8 cellular contexts compared by ENCODE assay signal in genomic region chr20:3797226-3797545, GRCh38. TPM values are rescaled to one million over a fixed set of nuclear protein-coding genes. Genes with fewer than 3 reads are reported as not detected.
DNase-seq lines count a peak whose midpoint lies in the region; ATAC-seq, FAIRE-seq and TF ChIP-seq lines count a peak whose summit lies in the region.

No MANE protein-coding gene starts in this region.

- TF ChIP-seq CTCF in GM12878 (IDR thresholded peaks at IDR 0.05 in 2 of 3, conservative IDR thresholded peaks at IDR 0.05 in 1 of 3; ENCODE audit: control insufficient read depth in 2 of 3, extremely low read depth in 1 of 3, insufficient read depth in 1 of 3, low read depth in 3 of 3, low read length in 3 of 3) = no peak

- SMC1A ChIA-PET in GM12878 (lab: Charles Lee; ENCODE audit: uncharacterized antibody, unreplicated experiment) = no interaction called here

- H3K4me3 ChIP-seq in GM12878 = peak overlapping the region; percentile 77

- POLR2A ChIA-PET in GM12878 (lab: Charles Lee) = no interaction called here

- TF ChIP-seq RAD21 in GM12878 (IDR thresholded peaks at IDR 0.05; ENCODE audit: insufficient read depth, low read depth, low read length) = no peak

- H3K27ac Mint-ChIP-seq in stimulated activated naive CD8-positive, alpha-beta T cell treated with anti-CD3 and anti-CD28 coated beads, Interleukin-15, Interleukin-2, amounts not matched to agents 100 ng/mL and 50 ng/mL, for 24 hours = peak overlapping the region; percentile 89
- H3K27ac Mint-ChIP-seq in memory B cell = peak overlapping the region; percentile 53

- CTCF ChIA-PET in GM12878 (lab: Yijun Ruan, JAX) = interaction anchor here (1.7 kb wide), 1 partner anchor 58 kb away, joined by 5 read pairs; no protein-coding TSS in a partner anchor

- ATAC-seq in stimulated activated naive CD8-positive, alpha-beta T cell treated with anti-CD3 and anti-CD28 coated beads, Interleukin-15, Interleukin-2, amounts not matched to agents 100 U/mL and 50 U/mL, for 24 hours = no peak
- no peak for ATAC-seq in GM12878
- ATAC-seq in memory B cell (ENCODE audit: low read depth) = no peak
- no peak for ATAC-seq in HG03045 (IDR thresholded peaks at IDR 0.05; ENCODE audit: unreplicated experiment)
- no peak for ATAC-seq in GM21786 (IDR thresholded peaks at IDR 0.05; ENCODE audit: unreplicated experiment)
- ATAC-seq in GM18858 (IDR thresholded peaks at IDR 0.05; ENCODE audit: unreplicated experiment) = no peak
- ATAC-seq in GM21515 (IDR thresholded peaks at IDR 0.05; ENCODE audit: unreplicated experiment) = no peak

- H4K20me1 ChIP-seq in GM12878 (ENCODE audit: control insufficient read depth, insufficient read depth) = no peaks in the 10 kb centered on the region

- in situ Hi-C loops in GM12878 (cut with MboI) = no loop called here

- no peaks in the 10 kb centered on the region for H3K9me3 ChIP-seq in GM12878 (replicated peaks; ENCODE audit: control insufficient read depth, insufficient read depth, low read length)

- peaks cover 18% of the 10 kb centered on the region for H3K79me2 ChIP-seq in GM12878 (ENCODE audit: control insufficient read depth, insufficient read depth, low read length)

- intact Hi-C loops in GM12878 (cut with micrococcal nuclease; ENCODE audit: unreplicated experiment) = loop anchor here (5.0 kb wide), 1 partner anchor 110 kb away; no protein-coding TSS in a partner anchor

- H3K36me3 Mint-ChIP-seq in stimulated activated naive CD8-positive, alpha-beta T cell treated with anti-CD3 and anti-CD28 coated beads, Interleukin-15, Interleukin-2, amounts not matched to agents 100 ng/mL and 50 ng/mL, for 24 hours (ENCODE audit: low read depth) = peaks cover 23% of the 10 kb centered on the region
- peaks cover 2% of the 10 kb centered on the region for H3K36me3 Mint-ChIP-seq in memory B cell

- BruUV-seq in GM12878 (replicated peaks; lab: Mats Ljungman, UMichigan) = no TSS peak

- peak overlapping the region; percentile 91 for H3K4me3 Mint-ChIP-seq in stimulated activated naive CD8-positive, alpha-beta T cell treated with anti-CD3 and anti-CD28 coated beads, Interleukin-15, Interleukin-2, amounts not matched to agents 100 ng/mL and 50 ng/mL, for 24 hours
- H3K4me3 Mint-ChIP-seq in memory B cell = peak overlapping the region; percentile 91

- RAD21 ChIA-PET in GM12878 (lab: Charles Lee; ENCODE audit: unreplicated experiment) = no interaction called here

- peaks cover 5 to 13% of the 10 kb centered on the region in 2 experiments for H3K36me3 ChIP-seq in GM12878 (ENCODE audit: control insufficient read depth in 2 of 2, insufficient read depth in 2 of 2, low read length in 1 of 2)

- WGBS in GM12878 (ENCODE audit: insufficient coverage, insufficient replicate concordance, low lambda C conversion rate, missing lambda C conversion rate) = 62% methylated on average over 5 of the region's 5 CpGs

- DNase-seq in stimulated activated naive CD8-positive, alpha-beta T cell treated with anti-CD3 and anti-CD28 coated beads, Interleukin-15, Interleukin-2, amounts not matched to agents 100 U/mL and 50 U/mL, for 24 hours = no peak
- no peak for DNase-seq in GM12878 (ENCODE audit: low read depth, low spot score)
- no peak for DNase-seq in memory B cell (ENCODE audit: low spot score in 2 of 2)

- no peak overlapping the region for H2AFZ ChIP-seq in GM12878 (ENCODE audit: control insufficient read depth, low read depth, low read length)

- no peak for TF ChIP-seq EP300 in GM12878 (IDR thresholded peaks at IDR 0.05; ENCODE audit: borderline replicate concordance in 1 of 2, control insufficient read depth in 1 of 2, low read depth in 2 of 2, low read length in 2 of 2)

- no peaks in the 10 kb centered on the region for H3K27me3 ChIP-seq in GM12878 (replicated peaks in 1 of 2; ENCODE audit: control insufficient read depth in 2 of 2, insufficient read depth in 2 of 2, low read length in 1 of 2)

- no peaks in the 10 kb centered on the region for H3K9me3 Mint-ChIP-seq in stimulated activated naive CD8-positive, alpha-beta T cell treated with anti-CD3 and anti-CD28 coated beads, Interleukin-15, Interleukin-2, amounts not matched to agents 100 ng/mL and 50 ng/mL, for 24 hours
- H3K9me3 Mint-ChIP-seq in memory B cell = no peaks in the 10 kb centered on the region

- H3K27ac ChIP-seq in GM12878 (ENCODE audit: control insufficient read depth, insufficient read depth) = peak overlapping the region; percentile 62

- H3K4me1 Mint-ChIP-seq in stimulated activated naive CD8-positive, alpha-beta T cell treated with anti-CD3 and anti-CD28 coated beads, Interleukin-15, Interleukin-2, amounts not matched to agents 100 ng/mL and 50 ng/mL, for 24 hours (ENCODE audit: low read depth) = peaks cover 62% of the 10 kb centered on the region
- peaks cover 40% of the 10 kb centered on the region for H3K4me1 Mint-ChIP-seq in memory B cell

- H3K9ac ChIP-seq in GM12878 (ENCODE audit: control insufficient read depth, insufficient read depth, low read length) = peak overlapping the region; percentile 68

- H3K4me1 ChIP-seq in GM12878 (ENCODE audit: control insufficient read depth, insufficient read depth, low read length) = peaks cover 37% of the 10 kb centered on the region

- FAIRE-seq in GM12878 (lab: Jason Lieb, UNC) = no peak

- peak overlapping the region; percentile 85 for H3K4me2 ChIP-seq in GM12878 (ENCODE audit: control insufficient read depth, insufficient read depth)

- no peak for TF ChIP-seq POLR2A in GM12878 (IDR thresholded peaks at IDR 0.05; ENCODE audit: low read depth, low read length)

- no peaks in the 10 kb centered on the region for H3K27me3 Mint-ChIP-seq in stimulated activated naive CD8-positive, alpha-beta T cell treated with anti-CD3 and anti-CD28 coated beads, Interleukin-15, Interleukin-2, amounts not matched to agents 100 ng/mL and 50 ng/mL, for 24 hours
- no peaks in the 10 kb centered on the region for H3K27me3 Mint-ChIP-seq in memory B cell

RNA-seq across cellular contexts. Expression of gene CDC25B, which starts 1.1 kb away (rescaled TPM):
- 19.8 and 20.9 TPM in 2 replicates for total RNA-seq in GM12878 (2013; cell fraction: nucleolus; rRNA removed)
- 18.5 and 20.7 TPM in 2 replicates for total RNA-seq in GM12878 (2014; rRNA removed)
- 11.2 and 13.0 TPM in 2 replicates for total RNA-seq in GM12878 (2014; rRNA removed; fragmentation: Illumina TruSeq; extraction: Trizol)
- 58.8 and 58.9 TPM in 2 replicates for total RNA-seq in GM12878 (2021)
- polyA plus RNA-seq in GM12878 (2011; ENCODE audit: low read depth) = 13.9 TPM
- polyA plus RNA-seq in GM12878 (2011; rRNA removed) = 11.2 and 20.2 TPM in 2 replicates
- 33.1 and 37.6 TPM in 2 replicates for polyA plus RNA-seq in GM12878 (2011; cell fraction: cytosol; rRNA removed)
- 145 and 172 TPM in 2 replicates for polyA plus RNA-seq in GM12878 (2011; cell fraction: nucleus; rRNA removed)
- 27.8 and 28.4 TPM in 2 replicates for polyA plus RNA-seq in GM12878 (2012)
- 25.1 and 36.9 TPM in 2 replicates for polyA plus RNA-seq in GM12878 (2014; fragmentation: Illumina TruSeq; extraction: Trizol)
- polyA plus RNA-seq in GM12878 (2014; fragmentation: Nextera tagmentation; extraction: Ambion mirVana) = 1 to 10 TPM; 4.6 to 8.6 TPM
- 37.0 and 44.2 TPM in 2 replicates for polyA plus RNA-seq in GM12878 (2014; rRNA removed)
- 10 to 100 TPM; 28.4 to 28.7 TPM for polyA plus RNA-seq in GM12878 (2016; fragmentation: Nextera tagmentation; extraction: Ambion mirVana)
- polyA minus RNA-seq in GM12878 (2011; rRNA and poly(A)+ RNA removed) = 11.0 and 22.2 TPM in 2 replicates
- polyA minus RNA-seq in GM12878 (2011; cell fraction: cytosol; rRNA and poly(A)+ RNA removed) = 12.4 and 15.6 TPM in 2 replicates
- polyA minus RNA-seq in GM12878 (2011; cell fraction: nucleus; rRNA and poly(A)+ RNA removed) = 13.5 and 22.2 TPM in 2 replicates

RNA-seq across cellular contexts. Expression of gene CENPB, which starts 10.6 kb away (rescaled TPM):
- 8.8 and 11.3 TPM in 2 replicates for total RNA-seq in GM12878 (2013; cell fraction: nucleolus; rRNA removed)
- total RNA-seq in GM12878 (2014; rRNA removed) (56.6 and 68.6 TPM in 2 replicates), GM12878 (2014; rRNA removed; fragmentation: Illumina TruSeq; extraction: Trizol) (24.4 and 27.6 TPM in 2 replicates), GM12878 (2021) (68.3 and 71.2 TPM in 2 replicates)
- 12.5 TPM for polyA plus RNA-seq in GM12878 (2011; ENCODE audit: low read depth)
- polyA plus RNA-seq in GM12878 (2011; rRNA removed) (4.3 and 7.1 TPM in 2 replicates), GM12878 (2014; fragmentation: Illumina TruSeq; extraction: Trizol) (10.9 and 20.9 TPM in 2 replicates), GM12878 (2014; fragmentation: Nextera tagmentation; extraction: Ambion mirVana) (under 1 TPM; 0.16 to 0.29 TPM), GM12878 (2014; rRNA removed) (35.5 and 44.8 TPM in 2 replicates), GM12878 (2016; fragmentation: Nextera tagmentation; extraction: Ambion mirVana) (1 to 10 TPM; 1.6 to 2.4 TPM)
- polyA plus RNA-seq in GM12878 (2011; cell fraction: cytosol; rRNA removed) = 8.8 and 12.2 TPM in 2 replicates
- 9.5 and 12.9 TPM in 2 replicates for polyA plus RNA-seq in GM12878 (2011; cell fraction: nucleus; rRNA removed)
- polyA plus RNA-seq in GM12878 (2012) = 24.5 and 35.6 TPM in 2 replicates
- 8.2 and 15.1 TPM in 2 replicates for polyA minus RNA-seq in GM12878 (2011; rRNA and poly(A)+ RNA removed)
- polyA minus RNA-seq in GM12878 (2011; cell fraction: cytosol; rRNA and poly(A)+ RNA removed) = 8.4 and 9.0 TPM in 2 replicates
- polyA minus RNA-seq in GM12878 (2011; cell fraction: nucleus; rRNA and poly(A)+ RNA removed) = 7.0 and 12.8 TPM in 2 replicates

RNA-seq across cellular contexts. Expression of gene SPEF1, which starts 15.9 kb away (rescaled TPM):
- not detected in 2 replicates for total RNA-seq in GM12878 (2013; cell fraction: nucleolus; rRNA removed)
- total RNA-seq in GM12878 (2014; rRNA removed) = not detected in 2 replicates
- total RNA-seq in GM12878 (2014; rRNA removed; fragmentation: Illumina TruSeq; extraction: Trizol) = not detected in 2 replicates
- not detected in 2 replicates for total RNA-seq in GM12878 (2021)
- not detected for polyA plus RNA-seq in GM12878 (2011; ENCODE audit: low read depth)
- not detected in 2 replicates for polyA plus RNA-seq in GM12878 (2011; rRNA removed)
- not detected in 2 replicates for polyA plus RNA-seq in GM12878 (2011; cell fraction: cytosol; rRNA removed)
- polyA plus RNA-seq in GM12878 (2011; cell fraction: nucleus; rRNA removed) = 0.18 and 0.29 TPM in 2 replicates
- polyA plus RNA-seq in GM12878 (2012) = 0.09 TPM in 1 of 2 replicates, not detected in the other
- polyA plus RNA-seq in GM12878 (2014; fragmentation: Illumina TruSeq; extraction: Trizol) = not detected in 2 replicates
- polyA plus RNA-seq in GM12878 (2014; fragmentation: Nextera tagmentation; extraction: Ambion mirVana) = not detected
- 0.06 and 0.12 TPM in 2 replicates for polyA plus RNA-seq in GM12878 (2014; rRNA removed)
- polyA plus RNA-seq in GM12878 (2016; fragmentation: Nextera tagmentation; extraction: Ambion mirVana) = not detected
- not detected in 2 replicates for polyA minus RNA-seq in GM12878 (2011; rRNA and poly(A)+ RNA removed)
- polyA minus RNA-seq in GM12878 (2011; cell fraction: cytosol; rRNA and poly(A)+ RNA removed) = not detected in 2 replicates
- polyA minus RNA-seq in GM12878 (2011; cell fraction: nucleus; rRNA and poly(A)+ RNA removed) = 0.12 TPM in 1 of 2 replicates, not detected in the other

RNA-seq across cellular contexts. Expression of gene AP5S1, which starts 23.2 kb away (rescaled TPM):
- total RNA-seq in GM12878 (2013; cell fraction: nucleolus; rRNA removed) = 7.0 and 7.1 TPM in 2 replicates
- 11.6 and 13.2 TPM in 2 replicates for total RNA-seq in GM12878 (2014; rRNA removed)
- 3.8 and 4.7 TPM in 2 replicates for total RNA-seq in GM12878 (2014; rRNA removed; fragmentation: Illumina TruSeq; extraction: Trizol)
- total RNA-seq in GM12878 (2021) = 12.3 and 12.4 TPM in 2 replicates
- 3.5 TPM for polyA plus RNA-seq in GM12878 (2011; ENCODE audit: low read depth)
- polyA plus RNA-seq in GM12878 (2011; rRNA removed) = 1.7 and 3.8 TPM in 2 replicates
- polyA plus RNA-seq in GM12878 (2011; cell fraction: cytosol; rRNA removed) = 6.4 and 8.4 TPM in 2 replicates
- 3.8 and 5.3 TPM in 2 replicates for polyA plus RNA-seq in GM12878 (2011; cell fraction: nucleus; rRNA removed)
- 7.3 and 11.5 TPM in 2 replicates for polyA plus RNA-seq in GM12878 (2012)
- 1.8 and 3.8 TPM in 2 replicates for polyA plus RNA-seq in GM12878 (2014; fragmentation: Illumina TruSeq; extraction: Trizol)
- polyA plus RNA-seq in GM12878 (2014; fragmentation: Nextera tagmentation; extraction: Ambion mirVana) = 1 to 10 TPM; 4.4 to 5.8 TPM
- 9.7 and 11.1 TPM in 2 replicates for polyA plus RNA-seq in GM12878 (2014; rRNA removed)
- polyA plus RNA-seq in GM12878 (2016; fragmentation: Nextera tagmentation; extraction: Ambion mirVana) = 10 to 100 TPM; 10.5 to 13.1 TPM
- polyA minus RNA-seq in GM12878 (2011; rRNA and poly(A)+ RNA removed) = 3.9 and 8.0 TPM in 2 replicates
- polyA minus RNA-seq in GM12878 (2011; cell fraction: cytosol; rRNA and poly(A)+ RNA removed) = 1.8 and 3.9 TPM in 2 replicates
- 4.0 and 7.7 TPM in 2 replicates for polyA minus RNA-seq in GM12878 (2011; cell fraction: nucleus; rRNA and poly(A)+ RNA removed)

RNA-seq across cellular contexts. Expression of gene ADISSP, which starts 29.6 kb away (rescaled TPM):
- total RNA-seq in GM12878 (2013; cell fraction: nucleolus; rRNA removed) = 2.7 and 3.8 TPM in 2 replicates
- total RNA-seq in GM12878 (2014; rRNA removed) (59.2 and 64.5 TPM in 2 replicates), GM12878 (2014; rRNA removed; fragmentation: Illumina TruSeq; extraction: Trizol) (25.2 and 27.1 TPM in 2 replicates), GM12878 (2021) (65.9 and 67.5 TPM in 2 replicates)
- polyA plus RNA-seq in GM12878 (2011; ENCODE audit: low read depth) = 5.7 TPM
- polyA plus RNA-seq in GM12878 (2011; rRNA removed) (6.9 and 22.6 TPM in 2 replicates), GM12878 (2014; fragmentation: Illumina TruSeq; extraction: Trizol) (2.3 and 17.5 TPM in 2 replicates), GM12878 (2014; fragmentation: Nextera tagmentation; extraction: Ambion mirVana) (1 to 10 TPM in 1 of 2 experiments, under 1 TPM in 1; 0.80 to 7.6 TPM), GM12878 (2014; rRNA removed) (50.2 and 62.0 TPM in 2 replicates), GM12878 (2016; fragmentation: Nextera tagmentation; extraction: Ambion mirVana) (10 to 100 TPM; 90.8 to 96.3 TPM)
- 42.5 and 66.1 TPM in 2 replicates for polyA plus RNA-seq in GM12878 (2011; cell fraction: cytosol; rRNA removed)
- polyA plus RNA-seq in GM12878 (2011; cell fraction: nucleus; rRNA removed) = 25.9 and 34.8 TPM in 2 replicates
- polyA plus RNA-seq in GM12878 (2012) = 22.4 and 26.6 TPM in 2 replicates
- polyA minus RNA-seq in GM12878 (2011; rRNA and poly(A)+ RNA removed) = 16.0 and 29.6 TPM in 2 replicates
- polyA minus RNA-seq in GM12878 (2011; cell fraction: cytosol; rRNA and poly(A)+ RNA removed) = 16.8 and 25.3 TPM in 2 replicates
- 6.3 and 9.6 TPM in 2 replicates for polyA minus RNA-seq in GM12878 (2011; cell fraction: nucleus; rRNA and poly(A)+ RNA removed)
